Comparison of ENCODE assay signal across 8 cellular contexts in genomic region chr10:104254493-104255243, GRCh38. TPM values are rescaled to one million over a fixed set of nuclear protein-coding genes. Genes with fewer than 3 reads are reported as not detected.
DNase-seq lines count a peak whose midpoint lies in the region; ATAC-seq and TF ChIP-seq lines count a peak whose summit lies in the region.

Gene GSTO1, plus strand, starts transcription at chr10:104254892. Its CDS starts 37 bp downstream, at chr10:104254929.

- H3K9me2 ChIP-seq in OCI-LY7 (ENCODE audit: insufficient read depth, low read length) = no peaks in the 10 kb centered on the region

- H3K9ac ChIP-seq in subcutaneous abdominal adipose tissue (ENCODE audit: low read length in 5 of 5) = peak within 1 kb of the TSS; percentile 84 to 95 (median 91)

- no peaks in the 10 kb centered on the region for H3K27me3 ChIP-seq in AG04450 (ENCODE audit: control insufficient read depth, insufficient read depth, low read length)
- H3K27me3 ChIP-seq in subcutaneous abdominal adipose tissue (ENCODE audit: control insufficient read depth in 5 of 5, insufficient read depth in 4 of 5, low read length in 5 of 5) = no peaks in the 10 kb centered on the region

- peak; percentile 46 for DNase-seq in AG04450 (ENCODE audit: low read depth, low spot score)
- peak; percentile 54 for DNase-seq in OCI-LY7 (ENCODE audit: low spot score)
- DNase-seq in activated T-cell treated with anti-CD3 and anti-CD28 coated beads, Interleukin-2, amount 50 U/mL, for 48 hours = peak; percentile 72 to 77
- peak; percentile 78 for DNase-seq in mucosa of gallbladder (ENCODE audit: low spot score)

- H3K4me1 ChIP-seq in OCI-LY7 (ENCODE audit: insufficient read depth, low read length, poor library complexity, severe bottlenecking) (peaks cover 14% of the 10 kb centered on the region), subcutaneous abdominal adipose tissue (ENCODE audit: control insufficient read depth in 5 of 5, insufficient read depth in 5 of 5, low read length in 5 of 5) (peaks cover 0 to 31% (median 26%) of the 10 kb centered on the region in 5 donors)

- intact Hi-C loops in OCI-LY7 (cut with micrococcal nuclease; ENCODE audit: unreplicated experiment) = no loop called here

- peaks cover 23% of the 10 kb centered on the region; the same call in 1 of the 2 replicates for H3K79me2 ChIP-seq in OCI-LY7 (ENCODE audit: insufficient read depth, low read depth, low read length)

- no TSS peak for BruUV-seq in OCI-LY7 (replicated peaks; lab: Mats Ljungman, UMichigan)

- POLR2A ChIA-PET in AG04450 (lab: Yijun Ruan, JAX) = interaction anchor here (0.9 to 1.7 kb wide), 4 partner anchors 19 to 133 kb away, joined by 4 to 13 read pairs (median 5); partner anchors contain the start of gene SFR1
- POLR2A ChIA-PET in OCI-LY7 (lab: Charles Lee) = no interaction called here

- TF ChIP-seq CTCF in AG04450 (IDR thresholded peaks at IDR 0.05; ENCODE audit: low read depth, low read length) (0 out of 2 replicates have a peak, but pooled peaks have one; percentile 2), OCI-LY7 (conservative IDR thresholded peaks at IDR 0.05; ENCODE audit: low read length) (no peak)

- peak within 1 kb of the TSS; percentile 75 for H3K4me2 ChIP-seq in OCI-LY7 (ENCODE audit: low read length)

- ATAC-seq in GM18870 (IDR thresholded peaks at IDR 0.05; ENCODE audit: unreplicated experiment) (peak; percentile 72), HG03097 (IDR thresholded peaks at IDR 0.05; ENCODE audit: low FRiP score, unreplicated experiment) (peak; percentile 70), esophagus mucosa (peak; percentile 64)

- H3K4me3 ChIP-seq in AG04450 (ENCODE audit: low read depth, low read length) = peak within 1 kb of the TSS; percentile 85
- peak within 1 kb of the TSS; percentile 76 for H3K4me3 ChIP-seq in OCI-LY7 (ENCODE audit: low read depth, low read length, poor library complexity, severe bottlenecking)
- H3K4me3 ChIP-seq in subcutaneous abdominal adipose tissue (ENCODE audit: low read depth in 1 of 5, low read length in 5 of 5) = peak within 1 kb of the TSS; percentile 74 to 91 (median 87)

- peaks cover 24% of the 10 kb centered on the region for H3K36me3 ChIP-seq in OCI-LY7 (ENCODE audit: insufficient read depth, low read length)
- H3K36me3 ChIP-seq in subcutaneous abdominal adipose tissue (ENCODE audit: control insufficient read depth in 5 of 5, insufficient read depth in 5 of 5, low read length in 5 of 5) = peaks cover 5 to 16% (median 11%) of the 10 kb centered on the region in 5 donors

- no peaks in the 10 kb centered on the region; the same call in 1 of the 2 replicates for H4K20me1 ChIP-seq in OCI-LY7 (ENCODE audit: insufficient read depth, low read length)

- H3K27ac ChIP-seq in AG04450 (ENCODE audit: low read depth, low read length) (peak within 1 kb of the TSS; percentile 95), OCI-LY7 (ENCODE audit: low read depth, low read length, poor library complexity, severe bottlenecking) (peak within 1 kb of the TSS; percentile 14), subcutaneous abdominal adipose tissue (ENCODE audit: low read depth, low read length) (peak within 1 kb of the TSS; percentile 93)

- peak within 1 kb of the TSS; percentile 72 for H2AFZ ChIP-seq in OCI-LY7 (ENCODE audit: low read length)

- H3K9me3 ChIP-seq in AG04450 (ENCODE audit: control insufficient read depth, insufficient read depth, low read length) (no peaks in the 10 kb centered on the region), OCI-LY7 (ENCODE audit: low read length) (no peaks in the 10 kb centered on the region), subcutaneous abdominal adipose tissue (ENCODE audit: control insufficient read depth in 5 of 5, low read length in 5 of 5) (no peaks in the 10 kb centered on the region)

- CTCF ChIA-PET in AG04450 (lab: Charles Lee) = interaction anchor here (0.6 to 6.4 kb wide), 8 partner anchors 20 to 367 kb away, joined by 3 to 47 read pairs (median 6); partner anchors contain the start of genes CFAP58 and SFR1
- CTCF ChIA-PET in OCI-LY7 (lab: Charles Lee; ENCODE audit: unreplicated experiment) = no interaction called here

RNA-seq across cellular contexts. Expression of gene GSTO1, which starts in this region (rescaled TPM):
- 185 and 227 TPM in 2 replicates for polyA plus RNA-seq in AG04450 (2011; rRNA removed)
- 29.7 and 40.9 TPM in 2 replicates for polyA minus RNA-seq in AG04450 (2011; rRNA and poly(A)+ RNA removed)
- total RNA-seq in OCI-LY7 (2014; rRNA removed; shearing (Covaris generic)) = 21.4 and 27.4 TPM in 2 replicates
- 1.7 and 2.6 TPM in 2 replicates for total RNA-seq in OCI-LY7 (2022)
- 52.4 TPM for total RNA-seq in esophagus mucosa
- 95.0 TPM for total RNA-seq in mucosa of gallbladder

Comparison
In these comparisons a context has a peak if more than half of its experiments do, and no peak if none do; other contexts are left out.
1. Peak in every context shown above with its lines: DNase-seq, ATAC-seq, H3K4me3 ChIP-seq and H3K27ac ChIP-seq.
2. H3K27ac ChIP-seq: peak in every context shown above with its lines; median percentile 95 in AG04450; 93 in subcutaneous abdominal adipose tissue; 14 in OCI-LY7.